ENCODE assay signal across 39 cellular contexts in genomic region chr10:114837690-114838089, GRCh38.
"Had no signal": no experiment of that assay in that cellular context is flagged by ENCODE, and none has a peak within 500 bp of the region (broad histone marks: within the 10 kb centered on the region; RNA-seq: fewer than 3 reads in every experiment).

No MANE protein-coding gene starts in this region.

- H3K27me3 Mint-ChIP-seq: activated naive CD4-positive, alpha-beta T cell treated with anti-CD3 and anti-CD28 coated beads, Interleukin-2, amount 10 ng/mL, durations not matched to agents 7 days and 5 days; activated naive CD4-positive, alpha-beta T cell treated with anti-CD3 and anti-CD28 coated beads, Interleukin-2, amount 50 U/mL, for 24 hours; activated naive CD8-positive, alpha-beta T cell; activated naive CD8-positive, alpha-beta T cell treated with anti-CD3 and anti-CD28 coated beads for 36 hours; activated naive CD8-positive, alpha-beta T cell treated with anti-CD3 and anti-CD28 coated beads, Interleukin-2, amount 10 ng/mL, durations not matched to agents 7 days and 5 days; activated naive CD8-positive, alpha-beta T cell treated with anti-CD3 and anti-CD28 coated beads, Interleukin-2, amount 50 U/mL, for 24 hours; activated T-helper 17 cell treated with anti-CD3 and anti-CD28 coated beads, Interleukin-2, amount 50 U/mL, for 72 hours; central memory CD8-positive, alpha-beta T cell had no signal

- H3K27ac ChIP-seq: adrenal gland, ascending aorta, body of pancreas, brain microvascular endothelial cell, breast epithelium, cardiac muscle cell, colonic mucosa had no signal

- H3K4me1 ChIP-seq: adrenal gland, body of pancreas, breast epithelium, colonic mucosa had no signal

- H3K4me3 Mint-ChIP-seq: activated naive CD4-positive, alpha-beta T cell treated with anti-CD3 and anti-CD28 coated beads for 36 hours; activated naive CD4-positive, alpha-beta T cell treated with anti-CD3 and anti-CD28 coated beads, Interleukin-2, amount 10 ng/mL, durations not matched to agents 7 days and 5 days; activated naive CD4-positive, alpha-beta T cell treated with anti-CD3 and anti-CD28 coated beads, Interleukin-2, amount 50 U/mL, for 24 hours; activated naive CD8-positive, alpha-beta T cell; activated naive CD8-positive, alpha-beta T cell treated with anti-CD3 and anti-CD28 coated beads for 36 hours; activated naive CD8-positive, alpha-beta T cell treated with anti-CD3 and anti-CD28 coated beads, Interleukin-2, amount 10 ng/mL, durations not matched to agents 7 days and 5 days; activated naive CD8-positive, alpha-beta T cell treated with anti-CD3 and anti-CD28 coated beads, Interleukin-2, amount 50 U/mL, for 24 hours; activated T-cell treated with anti-CD3 and anti-CD28 coated beads, Interleukin-2, amount 50 U/mL, for 72 hours; activated T-helper 1 cell treated with anti-CD3 and anti-CD28 coated beads, Interleukin-12 subunit alpha, Interleukin-12 subunit beta, Interleukin-2, Interleukin-4 antibody, amounts not matched to agents 30 ng/mL and 10 ng/mL and 1 ng/mL, durations not matched to agents 14 hours and 24 hours and 36 hours; activated T-helper 17 cell treated with anti-CD3 and anti-CD28 coated beads, Interleukin-2, amount 50 U/mL, for 72 hours; brain; central memory CD8-positive, alpha-beta T cell had no signal

- H3K4me3 ChIP-seq: adrenal gland, ascending aorta, body of pancreas, breast epithelium, cardiac muscle cell, colonic mucosa had no signal

- FAIRE-seq: astrocyte, bronchial epithelial cell, colon had no signal

- H3K9me3 Mint-ChIP-seq: activated naive CD4-positive, alpha-beta T cell treated with anti-CD3 and anti-CD28 coated beads for 36 hours; activated naive CD4-positive, alpha-beta T cell treated with anti-CD3 and anti-CD28 coated beads, Interleukin-2, amount 10 ng/mL, durations not matched to agents 7 days and 5 days; activated naive CD4-positive, alpha-beta T cell treated with anti-CD3 and anti-CD28 coated beads, Interleukin-2, amount 50 U/mL, for 24 hours; activated naive CD4-positive, alpha-beta T cell treated with anti-CD3 and anti-CD28 coated beads, Interleukin-2, amount 50 U/mL, for 72 hours; activated naive CD8-positive, alpha-beta T cell treated with anti-CD3 and anti-CD28 coated beads for 36 hours; activated naive CD8-positive, alpha-beta T cell treated with anti-CD3 and anti-CD28 coated beads, Interleukin-2, amount 10 ng/mL, durations not matched to agents 7 days and 5 days; activated naive CD8-positive, alpha-beta T cell treated with anti-CD3 and anti-CD28 coated beads, Interleukin-2, amount 50 U/mL, for 24 hours; activated T-cell treated with anti-CD3 and anti-CD28 coated beads, Interleukin-2, amount 50 U/mL, for 72 hours; activated T-helper 1 cell treated with anti-CD3 and anti-CD28 coated beads, Interleukin-12 subunit alpha, Interleukin-12 subunit beta, Interleukin-2, Interleukin-4 antibody, amounts not matched to agents 30 ng/mL and 10 ng/mL and 1 ng/mL, durations not matched to agents 14 hours and 24 hours and 36 hours; activated T-helper 17 cell treated with anti-CD3 and anti-CD28 coated beads, Interleukin-2, amount 50 U/mL, for 72 hours; activated T-helper 2 cell treated with anti-CD3 and anti-CD28 coated beads, Interferon-gamma antibody, Interleukin-2, Interleukin-4, amounts not matched to agents 10 μg/mL and 5 μg/mL and 100 μg/mL, durations not matched to agents 14 hours and 24 hours and 36 hours; central memory CD8-positive, alpha-beta T cell had no signal

- DNase-seq: activated effector memory CD4-positive, alpha-beta T cell treated with anti-CD3 and anti-CD28 coated beads, Interleukin-2, amount 50 U/mL, for 16 hours; activated effector memory CD4-positive, alpha-beta T cell treated with Interleukin-2 at 50 U/mL for 16 hours; activated gamma-delta T cell; activated gamma-delta T cell treated with Interleukin-2 at 50 U/mL for 16 hours; activated naive CD4-positive, alpha-beta T cell; activated naive CD4-positive, alpha-beta T cell treated with anti-CD3 and anti-CD28 coated beads for 36 hours; activated naive CD4-positive, alpha-beta T cell treated with anti-CD3 and anti-CD28 coated beads, Interleukin-2, amount 10 ng/mL, durations not matched to agents 7 days and 5 days; activated naive CD4-positive, alpha-beta T cell treated with anti-CD3 and anti-CD28 coated beads, Interleukin-2, amount 50 U/mL, for 16 hours; activated naive CD4-positive, alpha-beta T cell treated with Interleukin-2 at 50 U/mL for 16 hours; activated naive CD8-positive, alpha-beta T cell treated with anti-CD3 and anti-CD28 coated beads for 36 hours; activated naive CD8-positive, alpha-beta T cell treated with anti-CD3 and anti-CD28 coated beads, Interleukin-2, amount 10 ng/mL, durations not matched to agents 7 days and 5 days; activated naive CD8-positive, alpha-beta T cell treated with anti-CD3 and anti-CD28 coated beads, Interleukin-2, amount 50 U/mL, for 24 hours; activated T-cell treated with anti-CD3 and anti-CD28 coated beads, Interleukin-2, amount 50 U/mL, for 48 hours; activated T-cell treated with anti-CD3 and anti-CD28 coated beads, Interleukin-2, amount 50 U/mL, for 72 hours; adrenal gland; amniotic stem cell; amygdala; anterior cingulate cortex; aorta; body of pancreas; brain microvascular endothelial cell; caudate nucleus; central memory CD4-positive, alpha-beta T cell; cerebellar nuclear complex; colonic mucosa had no signal

- H3K27ac Mint-ChIP-seq: activated naive CD4-positive, alpha-beta T cell treated with anti-CD3 and anti-CD28 coated beads for 36 hours; activated naive CD4-positive, alpha-beta T cell treated with anti-CD3 and anti-CD28 coated beads, Interleukin-2, amount 10 ng/mL, durations not matched to agents 7 days and 5 days; activated naive CD4-positive, alpha-beta T cell treated with anti-CD3 and anti-CD28 coated beads, Interleukin-2, amount 50 U/mL, for 24 hours; activated naive CD4-positive, alpha-beta T cell treated with anti-CD3 and anti-CD28 coated beads, Interleukin-2, amount 50 U/mL, for 72 hours; activated naive CD8-positive, alpha-beta T cell; activated naive CD8-positive, alpha-beta T cell treated with anti-CD3 and anti-CD28 coated beads for 36 hours; activated naive CD8-positive, alpha-beta T cell treated with anti-CD3 and anti-CD28 coated beads, Interleukin-2, amount 10 ng/mL, durations not matched to agents 7 days and 5 days; activated naive CD8-positive, alpha-beta T cell treated with anti-CD3 and anti-CD28 coated beads, Interleukin-2, amount 50 U/mL, for 24 hours; activated T-cell treated with anti-CD3 and anti-CD28 coated beads, Interleukin-2, amount 50 U/mL, for 72 hours; activated T-helper 1 cell treated with anti-CD3 and anti-CD28 coated beads, Interleukin-12 subunit alpha, Interleukin-12 subunit beta, Interleukin-2, Interleukin-4 antibody, amounts not matched to agents 30 ng/mL and 10 ng/mL and 1 ng/mL, durations not matched to agents 14 hours and 24 hours and 36 hours; activated T-helper 17 cell treated with anti-CD3 and anti-CD28 coated beads, Interleukin-2, amount 50 U/mL, for 72 hours; activated T-helper 2 cell treated with anti-CD3 and anti-CD28 coated beads, Interferon-gamma antibody, Interleukin-2, Interleukin-4, amounts not matched to agents 10 μg/mL and 5 μg/mL and 100 μg/mL, durations not matched to agents 14 hours and 24 hours and 36 hours; brain had no signal

- H3K9me3 ChIP-seq: adrenal gland, ascending aorta, body of pancreas, breast epithelium, colonic mucosa had no signal

- ATAC-seq: activated naive CD4-positive, alpha-beta T cell treated with anti-CD3 and anti-CD28 coated beads, Interleukin-2, amount 50 U/mL, for 72 hours; activated naive CD8-positive, alpha-beta T cell treated with anti-CD3 and anti-CD28 coated beads, Interleukin-2, amount 50 U/mL, for 24 hours; activated T-cell treated with anti-CD3 and anti-CD28 coated beads, Interleukin-2, amount 50 U/mL, for 72 hours; activated T-helper 17 cell treated with anti-CD3 and anti-CD28 coated beads, Interleukin-2, amount 50 U/mL, for 72 hours; body of pancreas had no signal

- H3K4me1 Mint-ChIP-seq: activated naive CD4-positive, alpha-beta T cell treated with anti-CD3 and anti-CD28 coated beads, Interleukin-2, amount 10 ng/mL, durations not matched to agents 7 days and 5 days; activated naive CD4-positive, alpha-beta T cell treated with anti-CD3 and anti-CD28 coated beads, Interleukin-2, amount 50 U/mL, for 24 hours; activated naive CD8-positive, alpha-beta T cell treated with anti-CD3 and anti-CD28 coated beads, Interleukin-2, amount 10 ng/mL, durations not matched to agents 7 days and 5 days; activated naive CD8-positive, alpha-beta T cell treated with anti-CD3 and anti-CD28 coated beads, Interleukin-2, amount 50 U/mL, for 24 hours; brain had no signal

- H3K27me3 ChIP-seq: adrenal gland, ascending aorta, body of pancreas, brain microvascular endothelial cell, breast epithelium, cardiac muscle cell, colonic mucosa had no signal
